1 cellular context compared by ENCODE assay signal in genomic region chr2:203327582-203327917, GRCh38.
TF ChIP-seq lines count a peak whose summit lies in the region.

No MANE protein-coding gene starts in this region.

TF ChIP-seq in H1, 55 proteins besides CTCF, POLR2A, EP300 and RAD21 (continued from another document):
- TF ChIP-seq CHD7 (IDR thresholded peaks at IDR 0.05; ENCODE audit: insufficient replicate concordance, low read length) = no peak
- TF ChIP-seq CBX5 (IDR thresholded peaks at IDR 0.05; ENCODE audit: low read depth, low read length) = no peak
TF ChIP-seq in H1: peak in this region for 1.
